ENCODE assay signal across 10 cellular contexts in genomic region chr7:99406557-99406956, GRCh38. TPM values are rescaled to one million over a fixed set of nuclear protein-coding genes. Genes with fewer than 3 reads are reported as not detected.
DNase-seq lines count a peak whose midpoint lies in the region; ATAC-seq and TF ChIP-seq lines count a peak whose summit lies in the region.
"Had no signal": no experiment of that assay in that cellular context is flagged by ENCODE, and none has a peak within 500 bp of the region (broad histone marks: within the 10 kb centered on the region; RNA-seq: fewer than 3 reads in every experiment).

No MANE protein-coding gene starts in this region.

- H3K4me1 Mint-ChIP-seq in T-helper 2 cell treated with Interferon-gamma antibody and Interleukin-4, amounts not matched to agents 5 μg/mL and 100 μg/mL, for 36 hours (ENCODE audit: low read depth), result peaks cover 32% of the 10 kb centered on the region
- peaks cover 41% of the 10 kb centered on the region for H3K4me1 Mint-ChIP-seq in chondrocyte (ENCODE audit: low read depth)

- H3K9me3 ChIP-seq in psoas muscle (no peaks in the 10 kb centered on the region), upper lobe of left lung (no peaks in the 10 kb centered on the region)

- intact Hi-C loops in psoas muscle (cut with DNase I), result no loop called here

- TF ChIP-seq POLR2A in upper lobe of left lung (IDR thresholded peaks at IDR 0.05), result no peak

- H3K9me3 Mint-ChIP-seq in T-helper 2 cell treated with Interferon-gamma antibody and Interleukin-4, amounts not matched to agents 5 μg/mL and 100 μg/mL, for 36 hours, result no peaks in the 10 kb centered on the region
- H3K9me3 Mint-ChIP-seq in chondrocyte (ENCODE audit: low read depth), result no peaks in the 10 kb centered on the region

- H3K27ac ChIP-seq in psoas muscle, result peak overlapping the region; percentile 88
- H3K27ac ChIP-seq in upper lobe of left lung, result peak overlapping the region in 1 of 4 donors; percentile 99

- H3K4me1 ChIP-seq in psoas muscle (peaks cover 29% of the 10 kb centered on the region), upper lobe of left lung (peaks cover 29 to 40% (median 36%) of the 10 kb centered on the region in 4 donors)

- no peak for TF ChIP-seq EP300 in upper lobe of left lung (IDR thresholded peaks at IDR 0.05)

- H3K27me3 ChIP-seq in psoas muscle (ENCODE audit: insufficient read depth in 3 of 3, low read length in 2 of 3), result no peaks in the 10 kb centered on the region
- no peaks in the 10 kb centered on the region for H3K27me3 ChIP-seq in upper lobe of left lung

- no peak for DNase-seq in T-helper 2 cell treated with Interferon-gamma antibody and Interleukin-4, amounts not matched to agents 5 μg/mL and 100 μg/mL, for 36 hours (ENCODE audit: low spot score)
- DNase-seq in T-helper 2 cell, result no peak
- peak; percentile 70 for DNase-seq in NCI-H69 (lab: John Stamatoyannopoulos, UW)
- no peak for DNase-seq in chondrocyte (ENCODE audit: low spot score)
- no peak for DNase-seq in psoas muscle
- no peak for DNase-seq in AG08395 (ENCODE audit: low spot score)
- no peak for DNase-seq in upper lobe of left lung
- no peak for DNase-seq in GM03348 (ENCODE audit: low spot score)
- DNase-seq: NCI-H2107; stimulated activated CD4-positive, alpha-beta T cell treated with anti-CD3 and anti-CD28 coated beads, Interleukin-15, amount 100 ng/mL, for 24 hours had no signal

- H3K27me3 Mint-ChIP-seq in T-helper 2 cell treated with Interferon-gamma antibody and Interleukin-4, amounts not matched to agents 5 μg/mL and 100 μg/mL, for 36 hours (ENCODE audit: low read depth), result no peaks in the 10 kb centered on the region
- no peaks in the 10 kb centered on the region for H3K27me3 Mint-ChIP-seq in chondrocyte (ENCODE audit: low read depth)

- TF ChIP-seq CTCF in chondrocyte (IDR thresholded peaks at IDR 0.05) (no peak), psoas muscle (IDR thresholded peaks at IDR 0.05) (no peak), upper lobe of left lung (IDR thresholded peaks at IDR 0.05) (no peak)

- H3K4me3 ChIP-seq in psoas muscle (peak overlapping the region; percentile 95), upper lobe of left lung (peak overlapping the region in 1 of 4 donors; percentile 84)

- peaks cover 38% of the 10 kb centered on the region for H3K36me3 Mint-ChIP-seq in T-helper 2 cell treated with Interferon-gamma antibody and Interleukin-4, amounts not matched to agents 5 μg/mL and 100 μg/mL, for 36 hours (ENCODE audit: low read depth)
- H3K36me3 Mint-ChIP-seq in chondrocyte (ENCODE audit: low read depth), result peaks cover 18% of the 10 kb centered on the region

- 49 to 85% (median 53%) methylated on average over 1 of the region's 1 CpG for WGBS in psoas muscle, 3 donors
- 60 to 67% methylated on average over 1 of the region's 1 CpG for WGBS in upper lobe of left lung, 2 donors

- H3K36me3 ChIP-seq in psoas muscle (ENCODE audit: insufficient read depth in 1 of 2, low read depth in 1 of 2), result peaks cover 5 to 55% of the 10 kb centered on the region in 2 donors
- peaks cover 4 to 49% (median 41%) of the 10 kb centered on the region in 4 donors for H3K36me3 ChIP-seq in upper lobe of left lung

- ATAC-seq in psoas muscle (no peak), upper lobe of left lung (ENCODE audit: low FRiP score in 2 of 2) (no peak)

- peak overlapping the region; percentile 41 for H3K27ac Mint-ChIP-seq in T-helper 2 cell treated with Interferon-gamma antibody and Interleukin-4, amounts not matched to agents 5 μg/mL and 100 μg/mL, for 36 hours
- peak overlapping the region; percentile 66 for H3K27ac Mint-ChIP-seq in chondrocyte (ENCODE audit: unreplicated experiment)

- peak overlapping the region; percentile 93 for H3K4me3 Mint-ChIP-seq in T-helper 2 cell treated with Interferon-gamma antibody and Interleukin-4, amounts not matched to agents 5 μg/mL and 100 μg/mL, for 36 hours
- no peak overlapping the region for H3K4me3 Mint-ChIP-seq in chondrocyte (ENCODE audit: unreplicated experiment)

RNA-seq across cellular contexts. Expression of gene PDAP1, which starts 1.8 kb away (rescaled TPM):
- total RNA-seq in chondrocyte, result 91.2 to 101 TPM (median 92.2 TPM) in 3 replicates
- total RNA-seq in psoas muscle, result 100 to 1,000 TPM; 131 to 174 (median 172) TPM
- polyA plus RNA-seq in psoas muscle, result 100 to 1,000 TPM; 257 to 437 (median 436) TPM
- total RNA-seq in upper lobe of left lung, result 10 to 100 TPM; 31.4 to 76.0 (median 67.4) TPM

RNA-seq across cellular contexts. Expression of gene BUD31, which starts 2.2 kb away (rescaled TPM):
- 88.3 to 120 TPM (median 108 TPM) in 3 replicates for total RNA-seq in chondrocyte
- total RNA-seq in psoas muscle, result 10 to 100 TPM; 30.2 to 49.1 (median 39.8) TPM
- 100 to 1,000 TPM in 1 of 3 donors, 10 to 100 TPM in 2; 46.8 to 115 (median 88.0) TPM for polyA plus RNA-seq in psoas muscle
- 10 to 100 TPM; 48.8 to 85.7 (median 63.8) TPM for total RNA-seq in upper lobe of left lung

RNA-seq across cellular contexts. Expression of gene ARPC1B, which starts 32.0 kb away (rescaled TPM):
- total RNA-seq in chondrocyte (120 to 134 TPM (median 130 TPM) in 3 replicates), psoas muscle (10 to 100 TPM; 12.9 to 19.1 (median 15.7) TPM), upper lobe of left lung (100 to 1,000 TPM; 186 to 387 (median 304) TPM)
- polyA plus RNA-seq in psoas muscle, result 10 to 100 TPM; 20.0 to 61.5 (median 25.9) TPM

RNA-seq across cellular contexts. Expression of gene PTCD1, which starts 32.0 kb away (rescaled TPM):
- total RNA-seq in chondrocyte (4.4 to 5.8 TPM (median 5.4 TPM) in 3 replicates), psoas muscle (1 to 10 TPM; 2.7 to 9.2 (median 4.6) TPM), upper lobe of left lung (10 to 100 TPM in 1 of 6 donors, 1 to 10 TPM in 5; 6.3 to 13.4 (median 7.6) TPM)
- 1 to 10 TPM; 5.0 to 8.1 (median 5.6) TPM for polyA plus RNA-seq in psoas muscle

RNA-seq across cellular contexts. Expression of gene CPSF4, which starts 32.2 kb away (rescaled TPM):
- total RNA-seq in chondrocyte (25.4 to 36.6 TPM (median 29.0 TPM) in 3 replicates), psoas muscle (10 to 100 TPM; 21.3 to 42.4 (median 28.6) TPM), upper lobe of left lung (10 to 100 TPM; 23.0 to 49.2 (median 33.1) TPM)
- 10 to 100 TPM; 35.6 to 46.4 (median 36.5) TPM for polyA plus RNA-seq in psoas muscle
